In the genomic region with DNA sequence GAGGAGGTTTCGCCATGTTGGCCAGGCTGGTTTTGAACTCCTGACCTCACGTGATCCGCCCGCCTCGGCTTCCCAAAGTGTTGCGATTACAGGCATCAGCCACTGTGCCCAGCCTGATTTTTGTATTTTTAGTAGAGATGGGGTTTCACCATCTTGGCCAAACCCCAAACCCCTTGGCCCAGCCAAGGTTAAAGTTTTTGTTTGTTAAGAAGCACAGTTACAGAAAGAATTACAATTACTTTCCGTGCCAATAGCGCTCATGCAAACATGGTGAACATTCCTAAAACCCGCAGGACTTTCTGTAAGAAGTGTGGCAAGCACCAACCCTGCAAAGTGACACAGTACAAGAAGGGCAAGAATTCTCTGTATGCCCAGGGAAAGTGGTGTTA, we compare ENCODE assay signal across 18 cellular contexts. TPM values are rescaled to one million over a fixed set of nuclear protein-coding genes. Genes with fewer than 3 reads are reported as not detected.
DNase-seq lines count a peak whose midpoint lies in the region; ATAC-seq and TF ChIP-seq lines count a peak whose summit lies in the region.
"Had no signal": no experiment of that assay in that cellular context is flagged by ENCODE, and none has a peak within 500 bp of the region (broad histone marks: within the 10 kb centered on the region; RNA-seq: fewer than 3 reads in every experiment).

No MANE protein-coding gene starts in this region.

- WGBS in right lobe of liver (ENCODE audit: insufficient coverage, low coverage, low lambda C conversion rate, missing lambda C conversion rate) = 19% methylated on average over 4 of the region's 9 CpGs

- no peaks in the 10 kb centered on the region for H3K9me2 ChIP-seq in Karpas-422 (replicated peaks; ENCODE audit: insufficient read depth, low read length)

- CTCF ChIA-PET in AG04449 (lab: Yijun Ruan, JAX) = no interaction called here

- H3K4me3 ChIP-seq in AG04449 (ENCODE audit: low read depth, low read length) (no peak overlapping the region), Karpas-422 (ENCODE audit: low read length) (no peak overlapping the region), right lobe of liver (no peak overlapping the region)

- ATAC-seq in right lobe of liver (peak; percentile 66 to 89 (median 78)), SK-N-SH treated with all-trans-retinoic acid at 6 μM for 48 hours (no peak), GM21447 (IDR thresholded peaks at IDR 0.05; ENCODE audit: unreplicated experiment) (no peak)
- ATAC-seq: left ventricle myocardium superior; naive thymus-derived CD8-positive, alpha-beta T cell had no signal

- H3K4me3 Mint-ChIP-seq in chondrocyte (ENCODE audit: unreplicated experiment) = no peak overlapping the region
- H3K4me3 Mint-ChIP-seq: T-helper 2 cell treated with Interferon-gamma antibody and Interleukin-4, amounts not matched to agents 5 μg/mL and 100 μg/mL, for 36 hours had no signal

- no peak for TF ChIP-seq CTCF in AG04449 (IDR thresholded peaks at IDR 0.05; ENCODE audit: insufficient read depth, low read length, missing control alignments)
- TF ChIP-seq CTCF in chondrocyte (IDR thresholded peaks at IDR 0.05) = no peak
- TF ChIP-seq CTCF in right lobe of liver (IDR thresholded peaks at IDR 0.05) = no peak

- intact Hi-C loops in right lobe of liver (cut with DNase I) = no loop called here

- no peak for TF ChIP-seq POLR2A in right lobe of liver (IDR thresholded peaks at IDR 0.05)

- no peaks in the 10 kb centered on the region for H3K36me3 Mint-ChIP-seq in chondrocyte (ENCODE audit: low read depth)

- H3K9me3 Mint-ChIP-seq in chondrocyte (ENCODE audit: low read depth) = no peaks in the 10 kb centered on the region
- H3K9me3 Mint-ChIP-seq: naive thymus-derived CD8-positive, alpha-beta T cell; T-helper 2 cell treated with Interferon-gamma antibody and Interleukin-4, amounts not matched to agents 5 μg/mL and 100 μg/mL, for 36 hours had no signal

- H3K4me1 ChIP-seq in Karpas-422 (ENCODE audit: low read length) = peaks cover 78% of the 10 kb centered on the region
- H3K4me1 ChIP-seq in right lobe of liver = peaks cover 0 to 44% (median 2%) of the 10 kb centered on the region in 4 donors

- H3K27ac ChIP-seq in Karpas-422 (ENCODE audit: low read length) (0 out of 2 replicates have a peak overlapping the region, but pooled peaks have one; percentile 43), right lobe of liver (peak overlapping the region in 1 of 3 donors; percentile 33)

- peaks cover 4% of the 10 kb centered on the region; the same call in 1 of the 2 replicates for H4K20me1 ChIP-seq in Karpas-422 (ENCODE audit: insufficient read depth, low read depth, low read length)

- H3K9me3 ChIP-seq in Karpas-422 (ENCODE audit: low read length) = no peaks in the 10 kb centered on the region
- H3K9me3 ChIP-seq in right lobe of liver = no peaks in the 10 kb centered on the region

- H3K4me1 Mint-ChIP-seq in chondrocyte (ENCODE audit: low read depth) = peaks cover 31% of the 10 kb centered on the region

- H3K9ac ChIP-seq in Karpas-422 (ENCODE audit: low read length) = no peak overlapping the region

- H3K27me3 Mint-ChIP-seq in chondrocyte (ENCODE audit: low read depth) = no peaks in the 10 kb centered on the region
- H3K27me3 Mint-ChIP-seq: naive thymus-derived CD8-positive, alpha-beta T cell had no signal

- H3K79me2 ChIP-seq in Karpas-422 (ENCODE audit: low read length) = peaks cover 86% of the 10 kb centered on the region

- H3K27me3 ChIP-seq in Karpas-422 (ENCODE audit: low read length) (no peaks in the 10 kb centered on the region), right lobe of liver (no peaks in the 10 kb centered on the region)

- DNase-seq in AG04449 (ENCODE audit: low read depth, low spot score) (peak; percentile 28), Karpas-422 (no peak), chondrocyte (ENCODE audit: low spot score) (no peak), right lobe of liver (peak; percentile 33 to 81 (median 60)), AML-193 (lab: John Stamatoyannopoulos, UW) (no peak), GDM1 (lab: John Stamatoyannopoulos, UW) (no peak)
- DNase-seq: activated CD4-positive, alpha-beta T cell treated with anti-CD3 and anti-CD28 coated beads for 1 hour; activated CD8-positive, alpha-beta memory T cell treated with anti-CD3 and anti-CD28 coated beads, Interleukin-2, amount 50 U/mL, for 4 hours; activated naive CD4-positive, alpha-beta T cell treated with anti-CD3 and anti-CD28 coated beads, Interleukin-2, amount 50 U/mL, for 16 hours; left ventricle myocardium superior; naive thymus-derived CD8-positive, alpha-beta T cell; NCI-H1105 treated with DMSO at 0.1 percent for 48 hours; NCI-H226; NK-92 treated with Interleukin-12 subunit alpha and Interleukin-12 subunit beta, amount 100 ng/mL, for 24 hours; SHP77 had no signal

- POLR2A ChIA-PET in AG04449 (lab: Yijun Ruan, JAX) = no interaction called here

- no peak overlapping the region for H2AFZ ChIP-seq in Karpas-422 (ENCODE audit: low read length)

- peak overlapping the region; percentile 91 for H3K27ac Mint-ChIP-seq in chondrocyte (ENCODE audit: unreplicated experiment)
- H3K27ac Mint-ChIP-seq: T-helper 2 cell treated with Interferon-gamma antibody and Interleukin-4, amounts not matched to agents 5 μg/mL and 100 μg/mL, for 36 hours had no signal

- H3K4me2 ChIP-seq in Karpas-422 (ENCODE audit: low read depth, low read length, poor library complexity, severe bottlenecking) = no peak overlapping the region

- H3K36me3 ChIP-seq in Karpas-422 (ENCODE audit: insufficient read depth, low read length) (no peaks in the 10 kb centered on the region), right lobe of liver (no peaks in the 10 kb centered on the region)

TF ChIP-seq in SK-N-SH treated with all-trans-retinoic acid at 6 μM for 48 hours, 23 proteins besides CTCF, POLR2A, EP300 and RAD21:
- TF ChIP-seq TCF4 (CRISPR knock-in tag; IDR thresholded peaks at IDR 0.05; ENCODE audit: borderline replicate concordance) (no peak), ZFP30 (CRISPR knock-in tag; IDR thresholded peaks at IDR 0.05) (no peak), ZNF8 (CRISPR knock-in tag; IDR thresholded peaks at IDR 0.05) (no peak)
- TF ChIP-seq, protein P1, sequence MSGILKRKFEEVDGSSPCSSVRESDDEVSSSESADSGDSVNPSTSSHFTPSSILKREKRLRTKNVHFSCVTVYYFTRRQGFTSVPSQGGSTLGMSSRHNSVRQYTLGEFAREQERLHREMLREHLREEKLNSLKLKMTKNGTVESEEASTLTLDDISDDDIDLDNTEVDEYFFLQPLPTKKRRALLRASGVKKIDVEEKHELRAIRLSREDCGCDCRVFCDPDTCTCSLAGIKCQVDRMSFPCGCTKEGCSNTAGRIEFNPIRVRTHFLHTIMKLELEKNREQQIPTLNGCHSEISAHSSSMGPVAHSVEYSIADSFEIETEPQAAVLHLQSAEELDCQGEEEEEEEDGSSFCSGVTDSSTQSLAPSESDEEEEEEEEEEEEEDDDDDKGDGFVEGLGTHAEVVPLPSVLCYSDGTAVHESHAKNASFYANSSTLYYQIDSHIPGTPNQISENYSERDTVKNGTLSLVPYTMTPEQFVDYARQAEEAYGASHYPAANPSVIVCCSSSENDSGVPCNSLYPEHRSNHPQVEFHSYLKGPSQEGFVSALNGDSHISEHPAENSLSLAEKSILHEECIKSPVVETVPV (CRISPR knock-in tag; IDR thresholded peaks at IDR 0.05) = no peak

RNA-seq across cellular contexts. Expression of a gene that starts 26.1 kb away (rescaled TPM):
- 96.0 and 126 TPM in 2 replicates for total RNA-seq in Karpas-422 (2014; rRNA removed; shearing (Covaris generic); ENCODE audit: low replicate concordance)
- total RNA-seq in chondrocyte (26.6 to 30.2 TPM (median 28.6 TPM) in 3 replicates), right lobe of liver (10 to 100 TPM; 22.6 to 34.1 (median 28.9) TPM)

Comparison
In these comparisons a context has a peak if more than half of its experiments do, and no peak if none do; other contexts are left out.
1. DNase-seq: peak in AG04449 (single experiment) and right lobe of liver (3 of 3); none in Karpas-422 (single experiment), chondrocyte (single experiment), AML-193 (0 of 2) and GDM1 (single experiment).
2. ATAC-seq: peak in right lobe of liver (4 of 4); none in SK-N-SH treated with all-trans-retinoic acid at 6 μM for 48 hours (single experiment) and GM21447 (single experiment).